In the genomic region with DNA sequence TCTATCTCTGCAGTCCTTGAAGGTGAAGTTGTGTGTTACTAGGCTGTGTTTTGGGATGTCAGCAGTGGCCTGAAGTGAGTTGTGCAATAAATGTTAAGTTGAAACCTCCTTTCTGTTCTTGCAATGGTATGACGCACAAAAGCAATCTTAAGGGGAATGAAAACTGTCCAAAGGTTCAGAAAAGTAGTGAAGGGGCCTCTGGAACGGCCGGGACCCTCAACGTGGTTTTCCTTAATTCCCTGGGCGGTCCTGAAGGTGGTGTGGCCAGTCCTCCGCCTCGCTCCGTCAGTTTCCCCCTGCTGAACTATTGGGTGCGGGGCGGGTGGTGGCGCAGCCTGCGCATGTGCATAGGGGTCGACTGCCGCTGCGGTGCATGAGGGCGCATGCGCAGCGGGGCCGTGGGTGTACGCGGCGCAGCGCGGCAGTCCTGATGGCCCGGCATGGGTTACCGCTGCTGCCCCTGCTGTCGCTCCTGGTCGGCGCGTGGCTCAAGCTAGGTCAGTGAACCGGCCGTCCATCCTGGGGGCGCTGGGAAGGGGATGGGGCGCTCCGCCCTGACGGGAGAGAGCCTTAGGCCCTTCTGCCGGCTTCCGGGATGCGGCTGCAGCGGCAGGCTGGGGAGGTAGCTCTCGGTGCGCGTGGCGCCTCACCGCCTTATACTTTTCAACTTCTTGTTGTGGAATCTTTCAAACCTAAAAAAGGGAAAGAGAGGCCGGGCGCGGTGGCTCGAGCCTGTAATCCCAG, we compare ENCODE assay signal across 1 cellular context.
A peak's percentile ranks its signal among the peaks of the same experiment; 100 is the strongest.
TF ChIP-seq lines count a peak whose summit lies in the region.

A gene (plus strand): TSS at position 405 of the 744 bp plus-strand sequence. CDS start 26 bp downstream, at position 431.

TF ChIP-seq in K562, 482 proteins besides CTCF, POLR2A, EP300 and RAD21 (continued from another document and continues in another):
- TF ChIP-seq, protein P1, sequence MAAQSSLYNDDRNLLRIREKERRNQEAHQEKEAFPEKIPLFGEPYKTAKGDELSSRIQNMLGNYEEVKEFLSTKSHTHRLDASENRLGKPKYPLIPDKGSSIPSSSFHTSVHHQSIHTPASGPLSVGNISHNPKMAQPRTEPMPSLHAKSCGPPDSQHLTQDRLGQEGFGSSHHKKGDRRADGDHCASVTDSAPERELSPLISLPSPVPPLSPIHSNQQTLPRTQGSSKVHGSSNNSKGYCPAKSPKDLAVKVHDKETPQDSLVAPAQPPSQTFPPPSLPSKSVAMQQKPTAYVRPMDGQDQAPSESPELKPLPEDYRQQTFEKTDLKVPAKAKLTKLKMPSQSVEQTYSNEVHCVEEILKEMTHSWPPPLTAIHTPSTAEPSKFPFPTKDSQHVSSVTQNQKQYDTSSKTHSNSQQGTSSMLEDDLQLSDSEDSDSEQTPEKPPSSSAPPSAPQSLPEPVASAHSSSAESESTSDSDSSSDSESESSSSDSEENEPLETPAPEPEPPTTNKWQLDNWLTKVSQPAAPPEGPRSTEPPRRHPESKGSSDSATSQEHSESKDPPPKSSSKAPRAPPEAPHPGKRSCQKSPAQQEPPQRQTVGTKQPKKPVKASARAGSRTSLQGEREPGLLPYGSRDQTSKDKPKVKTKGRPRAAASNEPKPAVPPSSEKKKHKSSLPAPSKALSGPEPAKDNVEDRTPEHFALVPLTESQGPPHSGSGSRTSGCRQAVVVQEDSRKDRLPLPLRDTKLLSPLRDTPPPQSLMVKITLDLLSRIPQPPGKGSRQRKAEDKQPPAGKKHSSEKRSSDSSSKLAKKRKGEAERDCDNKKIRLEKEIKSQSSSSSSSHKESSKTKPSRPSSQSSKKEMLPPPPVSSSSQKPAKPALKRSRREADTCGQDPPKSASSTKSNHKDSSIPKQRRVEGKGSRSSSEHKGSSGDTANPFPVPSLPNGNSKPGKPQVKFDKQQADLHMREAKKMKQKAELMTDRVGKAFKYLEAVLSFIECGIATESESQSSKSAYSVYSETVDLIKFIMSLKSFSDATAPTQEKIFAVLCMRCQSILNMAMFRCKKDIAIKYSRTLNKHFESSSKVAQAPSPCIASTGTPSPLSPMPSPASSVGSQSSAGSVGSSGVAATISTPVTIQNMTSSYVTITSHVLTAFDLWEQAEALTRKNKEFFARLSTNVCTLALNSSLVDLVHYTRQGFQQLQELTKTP (IDR thresholded peaks at IDR 0.05; ENCODE audit: low read depth in 1 of 2, partially characterized antibody in 2 of 2): no peak
- TF ChIP-seq, protein P2, sequence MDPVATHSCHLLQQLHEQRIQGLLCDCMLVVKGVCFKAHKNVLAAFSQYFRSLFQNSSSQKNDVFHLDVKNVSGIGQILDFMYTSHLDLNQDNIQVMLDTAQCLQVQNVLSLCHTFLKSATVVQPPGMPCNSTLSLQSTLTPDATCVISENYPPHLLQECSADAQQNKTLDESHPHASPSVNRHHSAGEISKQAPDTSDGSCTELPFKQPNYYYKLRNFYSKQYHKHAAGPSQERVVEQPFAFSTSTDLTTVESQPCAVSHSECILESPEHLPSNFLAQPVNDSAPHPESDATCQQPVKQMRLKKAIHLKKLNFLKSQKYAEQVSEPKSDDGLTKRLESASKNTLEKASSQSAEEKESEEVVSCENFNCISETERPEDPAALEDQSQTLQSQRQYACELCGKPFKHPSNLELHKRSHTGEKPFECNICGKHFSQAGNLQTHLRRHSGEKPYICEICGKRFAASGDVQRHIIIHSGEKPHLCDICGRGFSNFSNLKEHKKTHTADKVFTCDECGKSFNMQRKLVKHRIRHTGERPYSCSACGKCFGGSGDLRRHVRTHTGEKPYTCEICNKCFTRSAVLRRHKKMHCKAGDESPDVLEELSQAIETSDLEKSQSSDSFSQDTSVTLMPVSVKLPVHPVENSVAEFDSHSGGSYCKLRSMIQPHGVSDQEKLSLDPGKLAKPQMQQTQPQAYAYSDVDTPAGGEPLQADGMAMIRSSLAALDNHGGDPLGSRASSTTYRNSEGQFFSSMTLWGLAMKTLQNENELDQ (CRISPR knock-in tag; IDR thresholded peaks at IDR 0.05; ENCODE audit: borderline replicate concordance): no peak
- TF ChIP-seq, protein P3, sequence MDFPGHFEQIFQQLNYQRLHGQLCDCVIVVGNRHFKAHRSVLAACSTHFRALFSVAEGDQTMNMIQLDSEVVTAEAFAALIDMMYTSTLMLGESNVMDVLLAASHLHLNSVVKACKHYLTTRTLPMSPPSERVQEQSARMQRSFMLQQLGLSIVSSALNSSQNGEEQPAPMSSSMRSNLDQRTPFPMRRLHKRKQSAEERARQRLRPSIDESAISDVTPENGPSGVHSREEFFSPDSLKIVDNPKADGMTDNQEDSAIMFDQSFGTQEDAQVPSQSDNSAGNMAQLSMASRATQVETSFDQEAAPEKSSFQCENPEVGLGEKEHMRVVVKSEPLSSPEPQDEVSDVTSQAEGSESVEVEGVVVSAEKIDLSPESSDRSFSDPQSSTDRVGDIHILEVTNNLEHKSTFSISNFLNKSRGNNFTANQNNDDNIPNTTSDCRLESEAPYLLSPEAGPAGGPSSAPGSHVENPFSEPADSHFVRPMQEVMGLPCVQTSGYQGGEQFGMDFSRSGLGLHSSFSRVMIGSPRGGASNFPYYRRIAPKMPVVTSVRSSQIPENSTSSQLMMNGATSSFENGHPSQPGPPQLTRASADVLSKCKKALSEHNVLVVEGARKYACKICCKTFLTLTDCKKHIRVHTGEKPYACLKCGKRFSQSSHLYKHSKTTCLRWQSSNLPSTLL (IDR thresholded peaks at IDR 0.05): no peak
- TF ChIP-seq, protein P4, sequence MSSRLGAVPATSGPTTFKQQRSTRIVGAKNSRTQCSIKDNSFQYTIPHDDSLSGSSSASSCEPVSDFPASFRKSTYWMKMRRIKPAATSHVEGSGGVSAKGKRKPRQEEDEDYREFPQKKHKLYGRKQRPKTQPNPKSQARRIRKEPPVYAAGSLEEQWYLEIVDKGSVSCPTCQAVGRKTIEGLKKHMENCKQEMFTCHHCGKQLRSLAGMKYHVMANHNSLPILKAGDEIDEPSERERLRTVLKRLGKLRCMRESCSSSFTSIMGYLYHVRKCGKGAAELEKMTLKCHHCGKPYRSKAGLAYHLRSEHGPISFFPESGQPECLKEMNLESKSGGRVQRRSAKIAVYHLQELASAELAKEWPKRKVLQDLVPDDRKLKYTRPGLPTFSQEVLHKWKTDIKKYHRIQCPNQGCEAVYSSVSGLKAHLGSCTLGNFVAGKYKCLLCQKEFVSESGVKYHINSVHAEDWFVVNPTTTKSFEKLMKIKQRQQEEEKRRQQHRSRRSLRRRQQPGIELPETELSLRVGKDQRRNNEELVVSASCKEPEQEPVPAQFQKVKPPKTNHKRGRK (tag; IDR thresholded peaks at IDR 0.05): no peak
- TF ChIP-seq CCAR2 (IDR thresholded peaks at IDR 0.05; ENCODE audit: low read depth, low read length) (no peak), ZNF23 (CRISPR knock-in tag; IDR thresholded peaks at IDR 0.05) (peak; percentile 49), MAFF (IDR thresholded peaks at IDR 0.05; ENCODE audit: low read length) (no peak), ASH1L (IDR thresholded peaks at IDR 0.05; ENCODE audit: borderline replicate concordance, low read depth, partially characterized antibody) (no peak), NFIC (IDR thresholded peaks at IDR 0.05) (peak; percentile 27; the same call in 1 of the 2 replicates), RBM34 (IDR thresholded peaks at IDR 0.05; ENCODE audit: borderline replicate concordance, insufficient read depth, low read length) (no peak), ZC3H8 (IDR thresholded peaks at IDR 0.05) (no peak), ZNF12 (CRISPR knock-in tag; IDR thresholded peaks at IDR 0.05) (peak; percentile 83), PRPF4 (IDR thresholded peaks at IDR 0.05; ENCODE audit: insufficient read depth, low read depth, low read length, poor library complexity, severe bottlenecking) (no peak), HCFC1 (IDR thresholded peaks at IDR 0.05; ENCODE audit: low read depth, low read length) (no peak), POLR2B (IDR thresholded peaks at IDR 0.05; ENCODE audit: low read depth, partially characterized antibody) (peak; percentile 97), SIN3A (IDR thresholded peaks at IDR 0.05; ENCODE audit: borderline replicate concordance in 2 of 2, control insufficient read depth in 1 of 2, low read depth in 2 of 2, low read length in 2 of 2) (peak; percentile 50 to 53; a peak in 2 of 4 replicates), CTBP1 (IDR thresholded peaks at IDR 0.05; ENCODE audit: borderline replicate concordance) (peak; percentile 85), PCBP2 (IDR thresholded peaks at IDR 0.05; ENCODE audit: low read depth, low read length, poor library complexity, severe bottlenecking) (no peak), HOXB6 (CRISPR knock-in tag; IDR thresholded peaks at IDR 0.05; ENCODE audit: borderline replicate concordance) (no peak), MTA3 (IDR thresholded peaks at IDR 0.05; ENCODE audit: borderline replicate concordance) (peak; percentile 80), CBFA2T2 (conservative IDR thresholded peaks at IDR 0.05) (no peak), ARHGAP35 (IDR thresholded peaks at IDR 0.05; ENCODE audit: partially characterized antibody) (no peak), ZNF695 (CRISPR knock-in tag; IDR thresholded peaks at IDR 0.05) (0 out of 2 replicates have a peak, but pooled peaks have one; percentile 38), MCM5 (IDR thresholded peaks at IDR 0.05; ENCODE audit: low read depth) (no peak), DACH1 (IDR thresholded peaks at IDR 0.05; ENCODE audit: partially characterized antibody) (no peak), ZBTB7A (IDR thresholded peaks at IDR 0.05; ENCODE audit: borderline replicate concordance, control insufficient read depth, low read depth, low read length) (no peak), NCOA4 (IDR thresholded peaks at IDR 0.05; ENCODE audit: partially characterized antibody) (no peak), CBX8 (IDR thresholded peaks at IDR 0.05; ENCODE audit: borderline replicate concordance, extremely low read depth, low read depth, low read length, poor library complexity, severe bottlenecking) (no peak), MTA1 (IDR thresholded peaks at IDR 0.05; ENCODE audit: borderline replicate concordance) (no peak), ZKSCAN8 (CRISPR knock-in tag; IDR thresholded peaks at IDR 0.05) (no peak), FOXM1 (IDR thresholded peaks at IDR 0.05; ENCODE audit: low read depth) (no peak), FOXM1 (CRISPR knock-in tag; IDR thresholded peaks at IDR 0.05; ENCODE audit: low read depth) (peak; percentile 77; the same call in 1 of the 2 replicates), NFE2L1 (tag; IDR thresholded peaks at IDR 0.05; ENCODE audit: borderline replicate concordance, low read depth) (no peak), ZNF41 (CRISPR knock-in tag; conservative IDR thresholded peaks at IDR 0.05) (no peak), NFIX (CRISPR knock-in tag; IDR thresholded peaks at IDR 0.05; ENCODE audit: low read depth) (no peak)
- TF ChIP-seq, protein P5, sequence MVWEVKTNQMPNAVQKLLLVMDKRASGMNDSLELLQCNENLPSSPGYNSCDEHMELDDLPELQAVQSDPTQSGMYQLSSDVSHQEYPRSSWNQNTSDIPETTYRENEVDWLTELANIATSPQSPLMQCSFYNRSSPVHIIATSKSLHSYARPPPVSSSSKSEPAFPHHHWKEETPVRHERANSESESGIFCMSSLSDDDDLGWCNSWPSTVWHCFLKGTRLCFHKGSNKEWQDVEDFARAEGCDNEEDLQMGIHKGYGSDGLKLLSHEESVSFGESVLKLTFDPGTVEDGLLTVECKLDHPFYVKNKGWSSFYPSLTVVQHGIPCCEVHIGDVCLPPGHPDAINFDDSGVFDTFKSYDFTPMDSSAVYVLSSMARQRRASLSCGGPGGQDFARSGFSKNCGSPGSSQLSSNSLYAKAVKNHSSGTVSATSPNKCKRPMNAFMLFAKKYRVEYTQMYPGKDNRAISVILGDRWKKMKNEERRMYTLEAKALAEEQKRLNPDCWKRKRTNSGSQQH (CRISPR knock-in tag; IDR thresholded peaks at IDR 0.05): peak; percentile 62; the same call in 1 of the 2 replicates
- TF ChIP-seq, protein P6, sequence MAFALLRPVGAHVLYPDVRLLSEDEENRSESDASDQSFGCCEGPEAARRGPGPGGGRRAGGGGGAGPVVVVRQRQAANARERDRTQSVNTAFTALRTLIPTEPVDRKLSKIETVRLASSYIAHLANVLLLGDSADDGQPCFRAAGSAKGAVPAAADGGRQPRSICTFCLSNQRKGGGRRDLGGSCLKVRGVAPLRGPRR (CRISPR knock-in tag; IDR thresholded peaks at IDR 0.05): no peak
- TF ChIP-seq, protein P7, sequence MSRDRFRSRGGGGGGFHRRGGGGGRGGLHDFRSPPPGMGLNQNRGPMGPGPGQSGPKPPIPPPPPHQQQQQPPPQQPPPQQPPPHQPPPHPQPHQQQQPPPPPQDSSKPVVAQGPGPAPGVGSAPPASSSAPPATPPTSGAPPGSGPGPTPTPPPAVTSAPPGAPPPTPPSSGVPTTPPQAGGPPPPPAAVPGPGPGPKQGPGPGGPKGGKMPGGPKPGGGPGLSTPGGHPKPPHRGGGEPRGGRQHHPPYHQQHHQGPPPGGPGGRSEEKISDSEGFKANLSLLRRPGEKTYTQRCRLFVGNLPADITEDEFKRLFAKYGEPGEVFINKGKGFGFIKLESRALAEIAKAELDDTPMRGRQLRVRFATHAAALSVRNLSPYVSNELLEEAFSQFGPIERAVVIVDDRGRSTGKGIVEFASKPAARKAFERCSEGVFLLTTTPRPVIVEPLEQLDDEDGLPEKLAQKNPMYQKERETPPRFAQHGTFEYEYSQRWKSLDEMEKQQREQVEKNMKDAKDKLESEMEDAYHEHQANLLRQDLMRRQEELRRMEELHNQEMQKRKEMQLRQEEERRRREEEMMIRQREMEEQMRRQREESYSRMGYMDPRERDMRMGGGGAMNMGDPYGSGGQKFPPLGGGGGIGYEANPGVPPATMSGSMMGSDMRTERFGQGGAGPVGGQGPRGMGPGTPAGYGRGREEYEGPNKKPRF (IDR thresholded peaks at IDR 0.05; ENCODE audit: low read depth, low read length): no peak
- TF ChIP-seq, protein P8, sequence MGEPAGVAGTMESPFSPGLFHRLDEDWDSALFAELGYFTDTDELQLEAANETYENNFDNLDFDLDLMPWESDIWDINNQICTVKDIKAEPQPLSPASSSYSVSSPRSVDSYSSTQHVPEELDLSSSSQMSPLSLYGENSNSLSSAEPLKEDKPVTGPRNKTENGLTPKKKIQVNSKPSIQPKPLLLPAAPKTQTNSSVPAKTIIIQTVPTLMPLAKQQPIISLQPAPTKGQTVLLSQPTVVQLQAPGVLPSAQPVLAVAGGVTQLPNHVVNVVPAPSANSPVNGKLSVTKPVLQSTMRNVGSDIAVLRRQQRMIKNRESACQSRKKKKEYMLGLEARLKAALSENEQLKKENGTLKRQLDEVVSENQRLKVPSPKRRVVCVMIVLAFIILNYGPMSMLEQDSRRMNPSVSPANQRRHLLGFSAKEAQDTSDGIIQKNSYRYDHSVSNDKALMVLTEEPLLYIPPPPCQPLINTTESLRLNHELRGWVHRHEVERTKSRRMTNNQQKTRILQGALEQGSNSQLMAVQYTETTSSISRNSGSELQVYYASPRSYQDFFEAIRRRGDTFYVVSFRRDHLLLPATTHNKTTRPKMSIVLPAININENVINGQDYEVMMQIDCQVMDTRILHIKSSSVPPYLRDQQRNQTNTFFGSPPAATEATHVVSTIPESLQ (CRISPR knock-in tag; IDR thresholded peaks at IDR 0.05): 0 out of 2 replicates have a peak, but pooled peaks have one; percentile 95
- TF ChIP-seq, protein P9, sequence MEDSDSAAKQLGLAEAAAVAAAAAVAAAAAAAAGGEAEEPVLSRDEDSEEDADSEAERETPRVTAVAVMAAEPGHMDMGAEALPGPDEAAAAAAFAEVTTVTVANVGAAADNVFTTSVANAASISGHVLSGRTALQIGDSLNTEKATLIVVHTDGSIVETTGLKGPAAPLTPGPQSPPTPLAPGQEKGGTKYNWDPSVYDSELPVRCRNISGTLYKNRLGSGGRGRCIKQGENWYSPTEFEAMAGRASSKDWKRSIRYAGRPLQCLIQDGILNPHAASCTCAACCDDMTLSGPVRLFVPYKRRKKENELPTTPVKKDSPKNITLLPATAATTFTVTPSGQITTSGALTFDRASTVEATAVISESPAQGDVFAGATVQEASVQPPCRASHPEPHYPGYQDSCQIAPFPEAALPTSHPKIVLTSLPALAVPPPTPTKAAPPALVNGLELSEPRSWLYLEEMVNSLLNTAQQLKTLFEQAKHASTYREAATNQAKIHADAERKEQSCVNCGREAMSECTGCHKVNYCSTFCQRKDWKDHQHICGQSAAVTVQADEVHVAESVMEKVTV (CRISPR knock-in tag; IDR thresholded peaks at IDR 0.05): no peak
